8 cellular contexts compared by ENCODE assay signal in the genomic region with DNA sequence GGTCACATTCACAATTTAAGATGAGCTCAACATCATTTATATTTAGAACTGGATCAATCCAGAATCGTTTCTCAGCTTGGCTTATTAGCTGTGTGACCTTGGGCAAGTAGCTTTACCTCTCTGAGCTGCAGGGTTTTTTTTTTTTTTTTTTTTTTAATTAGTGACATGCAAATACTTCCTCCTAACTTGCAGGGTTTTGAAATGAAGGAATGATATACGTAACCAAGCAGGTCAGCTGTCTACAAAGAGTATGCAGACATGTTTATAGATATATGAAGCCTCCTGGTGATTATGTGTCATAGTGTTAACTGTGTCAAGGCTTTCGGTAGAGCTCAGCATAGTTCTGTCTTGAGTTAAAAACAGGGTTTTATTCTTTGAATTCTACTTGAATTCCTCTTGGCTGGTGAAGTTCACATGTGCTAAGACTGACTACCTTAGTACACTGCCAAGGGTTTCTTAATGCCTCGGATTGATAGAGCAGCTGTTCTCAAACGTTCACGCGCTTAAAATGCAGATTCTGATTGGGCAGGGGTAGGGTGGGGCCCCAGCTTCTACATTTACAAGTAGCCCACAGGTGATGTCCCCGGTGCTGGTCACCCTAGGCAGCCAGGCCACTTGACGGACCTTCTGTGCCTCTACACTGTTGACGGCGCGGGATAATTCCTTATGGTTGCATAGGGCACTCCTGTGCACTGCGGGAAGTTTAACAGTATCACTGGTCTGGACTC. TPM values are rescaled to one million over a fixed set of nuclear protein-coding genes. Genes with fewer than 3 reads are reported as not detected.
DNase-seq lines count a peak whose midpoint lies in the region; ATAC-seq and TF ChIP-seq lines count a peak whose summit lies in the region.

No MANE protein-coding gene starts in this region.

- H4K20me1 ChIP-seq in DOHH2 (ENCODE audit: control insufficient read depth, insufficient read depth, low read depth, low read length) (no peaks in the 10 kb centered on the region), smooth muscle cell (ENCODE audit: low read depth) (no peaks in the 10 kb centered on the region)

- H3K9ac ChIP-seq in smooth muscle cell (ENCODE audit: low read depth): no peak overlapping the region

- peak in 1 of 2 donors; percentile 1 for DNase-seq in activated naive CD4-positive, alpha-beta T cell treated with anti-CD3 and anti-CD28 coated beads, Interleukin-2, amount 50 U/mL, for 72 hours (ENCODE audit: low spot score in 2 of 2)
- DNase-seq in iPS DF 6.9 (ENCODE audit: low read depth, low spot score): no peak
- DNase-seq in smooth muscle cell (lab: John Stamatoyannopoulos, UW; ENCODE audit: unreplicated experiment): no peak
- no peak for DNase-seq in inferior parietal cortex (ENCODE audit: extremely low spot score)
- no peak for DNase-seq in 8988T

- H3K27me3 ChIP-seq in DOHH2 (ENCODE audit: control insufficient read depth, low read length) (no peaks in the 10 kb centered on the region), iPS DF 6.9 (ENCODE audit: control insufficient read depth, insufficient read depth, low read length) (no peaks in the 10 kb centered on the region), smooth muscle cell (ENCODE audit: low read depth) (no peaks in the 10 kb centered on the region)

- TF ChIP-seq CTCF in DOHH2 (IDR thresholded peaks at IDR 0.05; ENCODE audit: low read depth, low read length, poor library complexity, severe bottlenecking) (no peak), smooth muscle cell (IDR thresholded peaks at IDR 0.05; ENCODE audit: borderline replicate concordance, insufficient read depth, poor library complexity, severe bottlenecking) (no peak)

- H3K9me3 ChIP-seq in DOHH2 (ENCODE audit: control insufficient read depth, insufficient read depth, low read length): no peaks in the 10 kb centered on the region
- no peaks in the 10 kb centered on the region for H3K9me3 ChIP-seq in iPS DF 6.9 (ENCODE audit: control insufficient read depth, insufficient read depth, low read length)
- no peaks in the 10 kb centered on the region for H3K9me3 ChIP-seq in smooth muscle cell (replicated peaks; ENCODE audit: low read depth)

- H3K9me2 ChIP-seq in DOHH2 (replicated peaks; ENCODE audit: control insufficient read depth, low read length): no peaks in the 10 kb centered on the region

- H3K4me2 ChIP-seq in DOHH2 (ENCODE audit: low read length): peak overlapping the region; percentile 85
- H3K4me2 ChIP-seq in smooth muscle cell: peak overlapping the region; percentile 91

- peak; percentile 1 for ATAC-seq in GM19467 (IDR thresholded peaks at IDR 0.05; ENCODE audit: unreplicated experiment)
- ATAC-seq in HG03469 (IDR thresholded peaks at IDR 0.05; ENCODE audit: unreplicated experiment): peak; percentile 3
- ATAC-seq in activated naive CD4-positive, alpha-beta T cell treated with anti-CD3 and anti-CD28 coated beads, Interleukin-2, amount 50 U/mL, for 72 hours: peak; percentile 13 to 20

- H3K36me3 Mint-ChIP-seq in activated naive CD4-positive, alpha-beta T cell treated with anti-CD3 and anti-CD28 coated beads, Interleukin-2, amount 50 U/mL, for 72 hours: no peaks in the 10 kb centered on the region

- H3K36me3 ChIP-seq in DOHH2 (ENCODE audit: control insufficient read depth, low read length): peaks cover 23% of the 10 kb centered on the region
- H3K36me3 ChIP-seq in iPS DF 6.9 (ENCODE audit: control insufficient read depth, insufficient read depth, low read length): no peaks in the 10 kb centered on the region
- H3K36me3 ChIP-seq in smooth muscle cell (ENCODE audit: low read depth): no peaks in the 10 kb centered on the region

- peak overlapping the region; percentile 77 for H3K27ac ChIP-seq in DOHH2 (ENCODE audit: low read depth, low read length)
- no peak overlapping the region for H3K27ac ChIP-seq in iPS DF 6.9 (ENCODE audit: low read length)
- H3K27ac ChIP-seq in smooth muscle cell (ENCODE audit: low read depth): no peak overlapping the region

- H3K27ac Mint-ChIP-seq in activated naive CD4-positive, alpha-beta T cell treated with anti-CD3 and anti-CD28 coated beads, Interleukin-2, amount 50 U/mL, for 72 hours: peak overlapping the region; percentile 55 to 85

- H3K4me1 ChIP-seq in DOHH2 (ENCODE audit: control insufficient read depth, low read length) (peaks cover 40% of the 10 kb centered on the region), iPS DF 6.9 (ENCODE audit: control insufficient read depth, insufficient read depth, low read length) (no peaks in the 10 kb centered on the region), smooth muscle cell (ENCODE audit: low read depth) (no peaks in the 10 kb centered on the region)

- H3F3A ChIP-seq in DOHH2 (ENCODE audit: control insufficient read depth, insufficient read depth): no peaks in the 10 kb centered on the region
- no peaks in the 10 kb centered on the region for H3F3A ChIP-seq in smooth muscle cell (ENCODE audit: low read depth)

- no CpG with 5 or more reads among the region's 13 CpGs for WGBS in iPS DF 6.9 (ENCODE audit: insufficient coverage, insufficient read length)
- 50% methylated on average over 13 of the region's 13 CpGs for WGBS in smooth muscle cell (ENCODE audit: low lambda C conversion rate)

- no peaks in the 10 kb centered on the region for H3K9me3 Mint-ChIP-seq in activated naive CD4-positive, alpha-beta T cell treated with anti-CD3 and anti-CD28 coated beads, Interleukin-2, amount 50 U/mL, for 72 hours

- H3K4me3 ChIP-seq in DOHH2 (ENCODE audit: low read length): peak overlapping the region; percentile 91
- peak overlapping the region; percentile 100; the same call in 1 of the 2 replicates for H3K4me3 ChIP-seq in iPS DF 6.9 (ENCODE audit: low read length)
- H3K4me3 ChIP-seq in smooth muscle cell: peak overlapping the region; percentile 88

- peaks cover 75% of the 10 kb centered on the region for H3K79me2 ChIP-seq in DOHH2 (ENCODE audit: control insufficient read depth, low read length)
- H3K79me2 ChIP-seq in smooth muscle cell (ENCODE audit: low read depth): no peaks in the 10 kb centered on the region

- H2AFZ ChIP-seq in smooth muscle cell (ENCODE audit: low read depth): no peak overlapping the region

RNA-seq across cellular contexts. Expression of a gene that starts 0.6 kb away (rescaled TPM):
- total RNA-seq in activated naive CD4-positive, alpha-beta T cell treated with anti-CD3 and anti-CD28 coated beads, Interleukin-2, amount 50 U/mL, for 72 hours: 1 to 10 TPM in 1 of 2 donors, under 1 TPM in 1; 0.39 to 1.1 TPM
- total RNA-seq in smooth muscle cell: 2.7 and 3.8 TPM in 2 replicates
- polyA plus RNA-seq in smooth muscle cell: 2.2 and 2.7 TPM in 2 replicates

RNA-seq across cellular contexts. Expression of a gene that starts 1.1 kb away (rescaled TPM):
- 10 to 100 TPM in 1 of 2 donors, 1 to 10 TPM in 1; 4.3 to 14.1 TPM for total RNA-seq in activated naive CD4-positive, alpha-beta T cell treated with anti-CD3 and anti-CD28 coated beads, Interleukin-2, amount 50 U/mL, for 72 hours
- 9.0 and 19.5 TPM in 2 replicates for total RNA-seq in smooth muscle cell
- 11.5 and 13.2 TPM in 2 replicates for polyA plus RNA-seq in smooth muscle cell
